Comparison of ENCODE assay signal across 25 cellular contexts in the genomic region with DNA sequence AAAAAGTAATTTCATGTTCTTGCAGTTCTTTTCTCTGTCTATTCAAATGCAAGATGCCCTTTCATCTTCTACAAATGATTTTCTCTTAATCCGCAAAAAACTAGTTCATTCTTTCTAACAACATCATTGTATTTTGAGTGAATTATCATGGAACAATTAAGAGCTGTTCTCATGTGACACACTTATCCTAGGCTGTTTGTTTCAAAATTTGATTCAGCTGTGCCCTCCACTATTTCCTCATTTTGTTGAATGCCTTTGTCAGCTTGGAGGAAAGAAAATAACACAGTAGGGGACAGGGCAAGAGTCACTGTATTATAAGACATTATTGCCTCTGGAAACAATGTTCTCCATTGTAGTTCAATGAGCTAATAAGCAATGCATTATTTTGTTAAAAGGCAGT.
"Had no signal": no experiment of that assay in that cellular context is flagged by ENCODE, and none has a peak within 500 bp of the region (broad histone marks: within the 10 kb centered on the region; RNA-seq: fewer than 3 reads in every experiment).

No MANE protein-coding gene starts in this region.

- H3K4me3 Mint-ChIP-seq: activated naive CD8-positive, alpha-beta T cell; activated T-cell treated with anti-CD3 and anti-CD28 coated beads, Interleukin-2, amount 50 U/mL, for 4 hours; effector memory CD8-positive, alpha-beta T cell; nephron progenitor cell; stimulated activated naive CD8-positive, alpha-beta T cell treated with anti-CD3 and anti-CD28 coated beads, Interleukin-15, Interleukin-2, amounts not matched to agents 100 ng/mL and 50 ng/mL, for 24 hours had no signal

- DNase-seq: activated CD4-positive, alpha-beta T cell treated with anti-CD3 and anti-CD28 coated beads for 4 hours; activated CD4-positive, alpha-beta T cell treated with anti-CD3 and anti-CD28 coated beads, Interleukin-2, amount 50 U/mL, for 48 hours; activated CD4-positive, CD25-positive, alpha-beta regulatory T cell; activated CD8-positive, alpha-beta memory T cell treated with anti-CD3 and anti-CD28 coated beads, Interleukin-2, amount 50 U/mL, for 48 hours; activated naive CD4-positive, alpha-beta T cell; activated T-cell treated with anti-CD3 and anti-CD28 coated beads, Interleukin-2, amount 50 U/mL, for 4 hours; adrenal gland; central memory CD4-positive, alpha-beta T cell; dorsolateral prefrontal cortex; effector memory CD8-positive, alpha-beta T cell; head of caudate nucleus; left ventricle myocardium superior; mammary epithelial cell; nephron progenitor cell; occipital lobe; spleen; stimulated activated CD4-positive, alpha-beta T cell treated with anti-CD3 and anti-CD28 coated beads, Interleukin-4, amount 100 ng/mL, for 1 hour; substantia nigra; T-helper 1 cell; thyroid gland; upper lobe of right lung had no signal

- H3K9me3 Mint-ChIP-seq: activated T-cell treated with anti-CD3 and anti-CD28 coated beads, Interleukin-2, amount 50 U/mL, for 4 hours; activated T-helper 2 cell treated with anti-CD3 and anti-CD28 coated beads, Interferon-gamma antibody, Interleukin-2, Interleukin-4, amounts not matched to agents 10 μg/mL and 5 μg/mL and 100 μg/mL, durations not matched to agents 14 hours and 24 hours and 36 hours; nephron progenitor cell; stimulated activated naive CD8-positive, alpha-beta T cell treated with anti-CD3 and anti-CD28 coated beads, Interleukin-15, Interleukin-2, amounts not matched to agents 100 ng/mL and 50 ng/mL, for 24 hours had no signal

- H3K36me3 Mint-ChIP-seq: activated naive CD8-positive, alpha-beta T cell had no signal

- ATAC-seq: activated T-cell treated with anti-CD3 and anti-CD28 coated beads, Interleukin-2, amount 50 U/mL, for 4 hours; effector memory CD8-positive, alpha-beta T cell; gastroesophageal sphincter; left ventricle myocardium superior; upper lobe of right lung had no signal

- H3K4me1 Mint-ChIP-seq: nephron progenitor cell had no signal

- H3K27me3 Mint-ChIP-seq: stimulated activated naive CD8-positive, alpha-beta T cell treated with anti-CD3 and anti-CD28 coated beads, Interleukin-15, Interleukin-2, amounts not matched to agents 100 ng/mL and 50 ng/mL, for 24 hours had no signal

- H3K27ac Mint-ChIP-seq: activated naive CD8-positive, alpha-beta T cell; activated T-helper 2 cell treated with anti-CD3 and anti-CD28 coated beads, Interferon-gamma antibody, Interleukin-2, Interleukin-4, amounts not matched to agents 10 μg/mL and 5 μg/mL and 100 μg/mL, durations not matched to agents 14 hours and 24 hours and 36 hours; effector memory CD8-positive, alpha-beta T cell; nephron progenitor cell; stimulated activated naive CD8-positive, alpha-beta T cell treated with anti-CD3 and anti-CD28 coated beads, Interleukin-15, Interleukin-2, amounts not matched to agents 100 ng/mL and 50 ng/mL, for 24 hours had no signal
